8 cellular contexts compared by ENCODE assay signal in the genomic region with DNA sequence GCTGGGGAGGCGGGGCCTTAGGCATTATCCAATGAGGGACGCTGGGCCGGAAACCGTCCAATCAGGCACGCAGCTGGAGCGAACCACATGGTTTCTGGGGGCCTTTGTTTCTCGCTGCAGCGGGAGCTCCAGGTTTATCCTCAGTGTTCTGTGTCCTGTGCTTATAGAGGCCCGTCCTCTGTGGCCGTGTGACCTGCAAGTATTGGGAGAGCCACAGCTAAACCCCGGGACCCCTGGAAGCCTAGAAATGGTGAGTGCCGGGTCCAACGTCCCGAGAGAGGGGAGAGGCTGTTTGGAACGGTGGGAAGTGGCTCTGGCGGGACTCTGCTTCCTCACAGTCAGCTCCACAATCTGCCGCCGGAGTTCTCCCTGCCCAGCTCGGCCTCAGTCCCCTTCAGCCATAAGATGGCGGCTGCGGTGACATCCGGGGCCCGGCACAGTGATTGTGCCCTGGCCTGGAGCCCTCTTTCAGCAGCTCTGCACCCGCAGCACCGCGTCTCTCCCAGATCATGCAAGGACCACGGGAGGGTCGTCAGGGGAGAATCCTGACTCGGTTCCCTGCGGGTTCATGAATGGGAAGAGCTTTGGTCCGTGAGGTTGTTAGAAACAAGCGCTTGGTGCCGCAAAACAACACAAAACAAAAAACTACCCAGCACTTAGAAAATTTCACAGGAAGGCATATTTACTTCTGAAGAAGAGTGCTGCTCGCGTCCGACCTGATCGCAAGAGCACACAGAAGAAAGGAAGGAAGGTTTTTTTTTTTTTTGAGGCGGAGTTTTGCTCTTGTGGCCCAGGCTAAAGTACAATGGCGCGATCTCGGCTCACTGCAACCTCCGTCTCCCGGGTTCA. TPM values are rescaled to one million over a fixed set of nuclear protein-coding genes. Genes with fewer than 3 reads are reported as not detected.
DNase-seq lines count a peak whose midpoint lies in the region; ATAC-seq lines count a peak whose summit lies in the region.

Gene ZNF253 (plus strand): TSS at position 133 of the 849 bp plus-strand sequence. CDS start 115 bp downstream, at position 248.

- H3K36me3 Mint-ChIP-seq in activated T-helper 17 cell treated with anti-CD3 and anti-CD28 coated beads, Interleukin-2, amount 50 U/mL, for 72 hours (ENCODE audit: low read depth): peaks cover 29% of the 10 kb centered on the region
- peaks cover 0 to 4% (median 2%) of the 10 kb centered on the region in 3 donors for H3K36me3 Mint-ChIP-seq in naive thymus-derived CD8-positive, alpha-beta T cell
- peaks cover 6 to 23% of the 10 kb centered on the region in 2 donors for H3K36me3 Mint-ChIP-seq in stimulated activated naive B cell treated with anti-CD40 and anti-IgM and Interleukin-4, amounts not matched to agents 10 μg/mL and 1 μg/mL and 100 μg/mL, for 72 hours

- POLR2A ChIA-PET in naive thymus-derived CD8-positive, alpha-beta T cell (lab: Charles Lee): interaction anchor here (0.5 to 8.5 kb wide), 37 partner anchors 9 to 1969 kb away, joined by 3 to 136 read pairs (median 4); partner anchors contain the start of genes ATP13A1, COPE, DDX49 and GMIP

- H3K4me1 Mint-ChIP-seq in activated T-helper 17 cell treated with anti-CD3 and anti-CD28 coated beads, Interleukin-2, amount 50 U/mL, for 72 hours: peaks cover 15% of the 10 kb centered on the region
- H3K4me1 Mint-ChIP-seq in naive thymus-derived CD8-positive, alpha-beta T cell: peaks cover 9 to 43% (median 31%) of the 10 kb centered on the region in 4 donors
- peaks cover 19 to 35% of the 10 kb centered on the region in 2 donors for H3K4me1 Mint-ChIP-seq in stimulated activated naive B cell treated with anti-CD40 and anti-IgM and Interleukin-4, amounts not matched to agents 10 μg/mL and 1 μg/mL and 100 μg/mL, for 72 hours

- peak within 1 kb of the TSS; percentile 97 for H3K27ac Mint-ChIP-seq in activated T-helper 17 cell treated with anti-CD3 and anti-CD28 coated beads, Interleukin-2, amount 50 U/mL, for 72 hours
- H3K27ac Mint-ChIP-seq in naive thymus-derived CD8-positive, alpha-beta T cell: peak within 1 kb of the TSS; percentile 96 to 99 (median 99)
- peak within 1 kb of the TSS; percentile 100 for H3K27ac Mint-ChIP-seq in stimulated activated naive B cell treated with anti-CD40 and anti-IgM and Interleukin-4, amounts not matched to agents 10 μg/mL and 1 μg/mL and 100 μg/mL, for 72 hours

- no peaks in the 10 kb centered on the region for H3K27me3 Mint-ChIP-seq in activated T-helper 17 cell treated with anti-CD3 and anti-CD28 coated beads, Interleukin-2, amount 50 U/mL, for 72 hours
- H3K27me3 Mint-ChIP-seq in naive thymus-derived CD8-positive, alpha-beta T cell: no peaks in the 10 kb centered on the region
- peaks cover 0 to under 1% of the 10 kb centered on the region in 2 donors for H3K27me3 Mint-ChIP-seq in stimulated activated naive B cell treated with anti-CD40 and anti-IgM and Interleukin-4, amounts not matched to agents 10 μg/mL and 1 μg/mL and 100 μg/mL, for 72 hours

- peaks cover 4% of the 10 kb centered on the region for H3K9me3 Mint-ChIP-seq in activated T-helper 17 cell treated with anti-CD3 and anti-CD28 coated beads, Interleukin-2, amount 50 U/mL, for 72 hours
- H3K9me3 Mint-ChIP-seq in naive thymus-derived CD8-positive, alpha-beta T cell: peaks cover 0 to 2% (median 0%) of the 10 kb centered on the region in 9 donors
- peaks cover 3% of the 10 kb centered on the region in 2 donors for H3K9me3 Mint-ChIP-seq in stimulated activated naive B cell treated with anti-CD40 and anti-IgM and Interleukin-4, amounts not matched to agents 10 μg/mL and 1 μg/mL and 100 μg/mL, for 72 hours

- H3K4me3 Mint-ChIP-seq in activated T-helper 17 cell treated with anti-CD3 and anti-CD28 coated beads, Interleukin-2, amount 50 U/mL, for 72 hours: peak within 1 kb of the TSS; percentile 99
- peak within 1 kb of the TSS; percentile 99 to 100 (median 100) for H3K4me3 Mint-ChIP-seq in naive thymus-derived CD8-positive, alpha-beta T cell
- peak within 1 kb of the TSS; percentile 99 to 100 for H3K4me3 Mint-ChIP-seq in stimulated activated naive B cell treated with anti-CD40 and anti-IgM and Interleukin-4, amounts not matched to agents 10 μg/mL and 1 μg/mL and 100 μg/mL, for 72 hours

- DNase-seq in DMS79 (lab: John Stamatoyannopoulos, UW) (peak; percentile 96), Kasumi-1 (lab: John Stamatoyannopoulos, UW) (peak; percentile 81 to 87), RPMI7951 (ENCODE audit: low read depth) (peak; percentile 97), fibroblast of peridontal ligament (ENCODE audit: extremely low read depth) (peak; percentile 92)
- DNase-seq in naive thymus-derived CD8-positive, alpha-beta T cell: peak; percentile 84 to 97 (median 93)
- DNase-seq in stimulated activated naive B cell treated with anti-CD40 and anti-IgM and Interleukin-4, amounts not matched to agents 10 μg/mL and 1 μg/mL and 100 μg/mL, for 72 hours: peak; percentile 93

- ATAC-seq in GM21737 (IDR thresholded peaks at IDR 0.05; ENCODE audit: unreplicated experiment): peak; percentile 97
- peak; percentile 95 for ATAC-seq in activated T-helper 17 cell treated with anti-CD3 and anti-CD28 coated beads, Interleukin-2, amount 50 U/mL, for 72 hours (replicated peaks)
- peak; percentile 89 to 91 for ATAC-seq in naive thymus-derived CD8-positive, alpha-beta T cell
- peak; percentile 90 to 91 for ATAC-seq in stimulated activated naive B cell treated with anti-CD40 and anti-IgM and Interleukin-4, amounts not matched to agents 10 μg/mL and 1 μg/mL and 100 μg/mL, for 72 hours (replicated peaks)

RNA-seq across cellular contexts. Expression of gene ZNF253, which starts in this region (rescaled TPM):
- 4.3 and 7.6 TPM in 2 replicates for total RNA-seq in RPMI7951 (2014; rRNA removed; shearing (Covaris generic))
- total RNA-seq in activated T-helper 17 cell treated with anti-CD3 and anti-CD28 coated beads, Interleukin-2, amount 50 U/mL, for 72 hours: 10 to 100 TPM; 15.7 to 17.9 TPM
- total RNA-seq in naive thymus-derived CD8-positive, alpha-beta T cell: 10 to 100 TPM; 36.8 to 37.5 TPM
- 1 to 10 TPM; 7.1 to 9.4 (median 8.9) TPM for polyA plus RNA-seq in naive thymus-derived CD8-positive, alpha-beta T cell

Comparison
In these comparisons a context has a peak if more than half of its experiments do, and no peak if none do; other contexts are left out.
1. Peak in every context shown above with its lines: DNase-seq and ATAC-seq.